8 cellular contexts compared by ENCODE assay signal in genomic region chr14:37246427-37246829, GRCh38. TPM values are rescaled to one million over a fixed set of nuclear protein-coding genes. Genes with fewer than 3 reads are reported as not detected.
DNase-seq lines count a peak whose midpoint lies in the region; ATAC-seq and TF ChIP-seq lines count a peak whose summit lies in the region.

No MANE protein-coding gene starts in this region.

- H3K27ac ChIP-seq in KMS-11, result no peak overlapping the region
- no peak overlapping the region for H3K27ac ChIP-seq in ovary

- no peak for TF ChIP-seq EP300 in ovary (IDR thresholded peaks at IDR 0.05)

- H3K4me3 ChIP-seq in KMS-11 (IDR thresholded peaks at IDR 0.05; ENCODE audit: insufficient read depth, low read depth, low read length) (no peak overlapping the region), ovary (no peak overlapping the region)

- no peak overlapping the region for H3K4me2 ChIP-seq in KMS-11

- H3K79me2 ChIP-seq in KMS-11 (ENCODE audit: insufficient read depth, low read depth), result no peaks in the 10 kb centered on the region

- H3K9ac ChIP-seq in KMS-11, result no peak overlapping the region

- no peaks in the 10 kb centered on the region for H3K27me3 ChIP-seq in KMS-11 (ENCODE audit: insufficient read depth, low read depth)
- H3K27me3 ChIP-seq in ovary, result no peaks in the 10 kb centered on the region

- TF ChIP-seq CTCF in KMS-11 (conservative IDR thresholded peaks at IDR 0.05; ENCODE audit: low read depth, low read length), result peak; percentile 74
- TF ChIP-seq CTCF in ovary (IDR thresholded peaks at IDR 0.05), result peak; percentile 42 to 51 (median 46)

- no peak for TF ChIP-seq POLR2A in ovary (IDR thresholded peaks at IDR 0.05)

- ATAC-seq in esophagus mucosa, result peak; percentile 78

- H3K4me1 ChIP-seq in KMS-11 (ENCODE audit: low read depth, poor library complexity, severe bottlenecking) (no peaks in the 10 kb centered on the region), ovary (ENCODE audit: insufficient read depth) (no peaks in the 10 kb centered on the region)

- H4K20me1 ChIP-seq in KMS-11 (ENCODE audit: insufficient read depth), result no peaks in the 10 kb centered on the region

- no peaks in the 10 kb centered on the region for H3K9me3 ChIP-seq in ovary

- DNase-seq in GM04504 (ENCODE audit: low read depth) (peak; percentile 10), OCI-M2 (lab: John Stamatoyannopoulos, UW; ENCODE audit: unreplicated experiment) (peak; percentile 36), ovary (no peak), occipital lobe (lab: John Stamatoyannopoulos, UW) (no peak), epidermal melanocyte (ENCODE audit: insufficient read length, low spot score) (no peak)
- no peak for DNase-seq in stimulated activated CD4-positive, alpha-beta T cell treated with anti-CD3 and anti-CD28 coated beads, Interleukin-2, amount 100 ng/mL, for 48 hours

- no peak overlapping the region for H2AFZ ChIP-seq in KMS-11 (ENCODE audit: low read depth)

- H3K36me3 ChIP-seq in KMS-11 (ENCODE audit: insufficient read depth), result no peaks in the 10 kb centered on the region
- no peaks in the 10 kb centered on the region for H3K36me3 ChIP-seq in ovary

- intact Hi-C loops in ovary (cut with DNase I), result no loop called here

RNA-seq across cellular contexts. Expression of gene MIPOL1, which starts 48.7 kb away (rescaled TPM):
- total RNA-seq in esophagus mucosa, result 3.4 TPM
- total RNA-seq in ovary, result 10 to 100 TPM; 16.9 to 29.5 (median 24.6) TPM
- polyA plus RNA-seq in ovary, result 1 to 10 TPM; 5.0 to 7.7 TPM
- total RNA-seq in occipital lobe, result 29.9 TPM

Comparison
In these comparisons a context has a peak if more than half of its experiments do, and no peak if none do; other contexts are left out.
1. DNase-seq: peak in GM04504 (single experiment) and OCI-M2 (single experiment); none in ovary (0 of 5), occipital lobe (single experiment), stimulated activated CD4-positive, alpha-beta T cell treated with anti-CD3 and anti-CD28 coated beads, Interleukin-2, amount 100 ng/mL, for 48 hours (0 of 2) and epidermal melanocyte (single experiment).